ENCODE assay signal across 1 cellular context in genomic region chr10:100100651-100101525, GRCh38.
A peak's percentile ranks its signal among the peaks of the same experiment; 100 is the strongest.
TF ChIP-seq lines count a peak whose summit lies in the region.

No MANE protein-coding gene starts in this region.

TF ChIP-seq in GM12878, 131 proteins besides CTCF, POLR2A, EP300 and RAD21:
- TF ChIP-seq RELB (IDR thresholded peaks at IDR 0.05; ENCODE audit: low read depth), result no peak
- peak; percentile 47; the same call in 1 of the 2 replicates for TF ChIP-seq SMC3 (IDR thresholded peaks at IDR 0.05; ENCODE audit: borderline replicate concordance, low read length)
